10 cellular contexts compared by ENCODE assay signal in the genomic region with DNA sequence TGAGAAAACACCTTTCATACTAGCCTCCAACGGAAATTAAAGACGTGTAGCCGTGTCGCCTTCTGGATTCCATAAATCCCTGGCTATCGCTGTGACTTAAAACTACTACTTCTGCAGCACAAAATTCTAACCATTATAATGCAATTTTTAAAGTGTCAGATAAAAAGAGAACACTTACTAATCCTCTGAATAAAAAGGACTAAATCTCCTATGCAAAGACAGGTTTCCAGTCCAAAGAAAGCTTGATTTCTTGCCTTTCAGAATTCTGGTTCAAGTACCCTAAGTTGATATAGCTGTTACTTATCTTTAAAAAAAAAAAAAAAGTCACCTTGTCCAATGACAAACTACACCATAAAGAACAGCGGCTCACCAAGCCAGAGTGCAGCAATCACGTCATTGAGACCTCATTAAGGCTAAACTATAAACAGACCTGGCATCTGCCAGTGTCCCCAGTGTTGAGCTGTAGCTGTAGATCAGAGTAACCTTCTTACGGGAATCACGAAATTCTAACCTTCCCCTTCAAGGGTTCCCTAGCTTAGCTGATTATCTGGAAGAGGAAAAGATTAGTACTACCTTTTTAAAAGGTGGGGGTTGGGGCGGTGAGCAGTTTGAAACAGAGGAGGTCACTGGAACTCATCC. TPM values are rescaled to one million over a fixed set of nuclear protein-coding genes. Genes with fewer than 3 reads are reported as not detected.
DNase-seq lines count a peak whose midpoint lies in the region; ATAC-seq and TF ChIP-seq lines count a peak whose summit lies in the region.
"Had no signal": no experiment of that assay in that cellular context is flagged by ENCODE, and none has a peak within 500 bp of the region (broad histone marks: within the 10 kb centered on the region; RNA-seq: fewer than 3 reads in every experiment).

No MANE protein-coding gene starts in this region.

- H2AFZ ChIP-seq in DND-41 (ENCODE audit: low read depth, low read length) = no peak overlapping the region

- TF ChIP-seq CTCF in DND-41 (IDR thresholded peaks at IDR 0.05; ENCODE audit: borderline replicate concordance, extremely low read depth, low read length, poor library complexity, severe bottlenecking) = no peak
- no peak for TF ChIP-seq CTCF in brain (conservative IDR thresholded peaks at IDR 0.05)

- H3K36me3 ChIP-seq in DND-41 (ENCODE audit: insufficient read depth, low read length) = peaks cover 30% of the 10 kb centered on the region

- peak overlapping the region in 4 of 5 experiments; percentile 22 to 87 (median 58) for H3K27ac Mint-ChIP-seq in brain
- H3K27ac Mint-ChIP-seq in naive thymus-derived CD8-positive, alpha-beta T cell = peak overlapping the region in 3 of 10 donors; percentile 24 to 52 (median 44)
- no peak overlapping the region for H3K27ac Mint-ChIP-seq in stimulated activated memory B cell treated with anti-CD40 and anti-IgM and Interleukin-4, amounts not matched to agents 10 μg/mL and 1 μg/mL and 100 μg/mL, for 72 hours

- ATAC-seq in DND-41 (ENCODE audit: insufficient read depth, low read depth) = no peak
- no peak for ATAC-seq in naive thymus-derived CD8-positive, alpha-beta T cell
- ATAC-seq in activated CD4-positive, CD25-positive, alpha-beta regulatory T cell treated with anti-CD3 and anti-CD28 coated beads, Interleukin-2, amount 50 U/mL, for 24 hours = no peak
- no peak for ATAC-seq in stimulated activated memory B cell treated with anti-CD40 and anti-IgM and Interleukin-4, amounts not matched to agents 10 μg/mL and 1 μg/mL and 100 μg/mL, for 72 hours

- POLR2A ChIA-PET in naive thymus-derived CD8-positive, alpha-beta T cell (lab: Charles Lee) = interaction anchor here (0.6 kb wide), 1 partner anchor 82 kb away, joined by 3 read pairs; no protein-coding TSS in a partner anchor

- no peaks in the 10 kb centered on the region for H4K20me1 ChIP-seq in DND-41 (ENCODE audit: insufficient read depth, low read length)

- H3K4me2 ChIP-seq in DND-41 (ENCODE audit: insufficient read depth, low read length) = peak overlapping the region; percentile 96; the same call in 1 of the 2 replicates

- no peak overlapping the region; the same call in 1 of the 2 replicates for H3K9ac ChIP-seq in DND-41 (ENCODE audit: low read depth, low read length)

- peaks cover 21% of the 10 kb centered on the region for H3K27me3 Mint-ChIP-seq in brain
- peaks cover 0 to 7% (median 3%) of the 10 kb centered on the region in 5 donors for H3K27me3 Mint-ChIP-seq in naive thymus-derived CD8-positive, alpha-beta T cell
- H3K27me3 Mint-ChIP-seq in stimulated activated memory B cell treated with anti-CD40 and anti-IgM and Interleukin-4, amounts not matched to agents 10 μg/mL and 1 μg/mL and 100 μg/mL, for 72 hours = peaks cover 19% of the 10 kb centered on the region

- peaks cover 40% of the 10 kb centered on the region for H3K36me3 Mint-ChIP-seq in brain
- peaks cover 4 to 27% (median 5%) of the 10 kb centered on the region in 3 donors for H3K36me3 Mint-ChIP-seq in naive thymus-derived CD8-positive, alpha-beta T cell
- peaks cover 20% of the 10 kb centered on the region for H3K36me3 Mint-ChIP-seq in stimulated activated memory B cell treated with anti-CD40 and anti-IgM and Interleukin-4, amounts not matched to agents 10 μg/mL and 1 μg/mL and 100 μg/mL, for 72 hours

- peaks cover 30% of the 10 kb centered on the region for H3K79me2 ChIP-seq in DND-41 (ENCODE audit: insufficient read depth, low read length)

- peak overlapping the region; percentile 88 to 100 (median 99) for H3K4me3 Mint-ChIP-seq in brain
- H3K4me3 Mint-ChIP-seq in naive thymus-derived CD8-positive, alpha-beta T cell = peak overlapping the region in 9 of 10 donors; percentile 41 to 100 (median 81)
- no peak overlapping the region for H3K4me3 Mint-ChIP-seq in stimulated activated memory B cell treated with anti-CD40 and anti-IgM and Interleukin-4, amounts not matched to agents 10 μg/mL and 1 μg/mL and 100 μg/mL, for 72 hours

- no peaks in the 10 kb centered on the region for H3K9me3 ChIP-seq in DND-41 (ENCODE audit: insufficient read depth, low read length, severe bottlenecking)

- no peaks in the 10 kb centered on the region for H3K27me3 ChIP-seq in DND-41 (ENCODE audit: insufficient read depth, low read length, poor library complexity)

- H3K27ac ChIP-seq in DND-41 (ENCODE audit: low read length) = no peak overlapping the region

- peaks cover 35% of the 10 kb centered on the region for H3K4me1 ChIP-seq in DND-41 (ENCODE audit: insufficient read depth, low read length)

- H3K9me3 Mint-ChIP-seq in brain = peaks cover 0 to 4% (median 0%) of the 10 kb centered on the region in 5 experiments
- no peaks in the 10 kb centered on the region for H3K9me3 Mint-ChIP-seq in naive thymus-derived CD8-positive, alpha-beta T cell
- no peaks in the 10 kb centered on the region for H3K9me3 Mint-ChIP-seq in stimulated activated memory B cell treated with anti-CD40 and anti-IgM and Interleukin-4, amounts not matched to agents 10 μg/mL and 1 μg/mL and 100 μg/mL, for 72 hours

- H3K4me1 Mint-ChIP-seq in brain = peaks cover 44% of the 10 kb centered on the region
- H3K4me1 Mint-ChIP-seq in naive thymus-derived CD8-positive, alpha-beta T cell = peaks cover 21 to 37% (median 23%) of the 10 kb centered on the region in 4 donors
- H3K4me1 Mint-ChIP-seq in stimulated activated memory B cell treated with anti-CD40 and anti-IgM and Interleukin-4, amounts not matched to agents 10 μg/mL and 1 μg/mL and 100 μg/mL, for 72 hours = peaks cover 20% of the 10 kb centered on the region

- H3K4me3 ChIP-seq in DND-41 (ENCODE audit: low read depth in 1 of 2, low read length in 2 of 2) = no peak overlapping the region

- DNase-seq in DND-41 (no peak), NCI-H446 treated with DMSO at 0.1 percent for 48 hours (lab: John Stamatoyannopoulos, UW) (peak; percentile 25), NCI-H2196 (lab: John Stamatoyannopoulos, UW; ENCODE audit: unreplicated experiment) (no peak), GF-D8 (lab: John Stamatoyannopoulos, UW) (no peak)
- DNase-seq in naive thymus-derived CD8-positive, alpha-beta T cell = no peak
- DNase-seq: GDM1, T1000 had no signal

RNA-seq across cellular contexts. Expression of a gene that starts 2.2 kb away (rescaled TPM):
- 20.1 TPM for polyA plus RNA-seq in brain (ENCODE audit: insufficient read depth, low read depth, low replicate concordance)
- 10 to 100 TPM; 38.7 to 43.7 TPM for total RNA-seq in naive thymus-derived CD8-positive, alpha-beta T cell
- 10 to 100 TPM; 10.9 to 12.8 (median 12.1) TPM for polyA plus RNA-seq in naive thymus-derived CD8-positive, alpha-beta T cell

RNA-seq across cellular contexts. Expression of a gene that starts 16.0 kb away (rescaled TPM):
- not detected for polyA plus RNA-seq in brain (ENCODE audit: insufficient read depth, low read depth, low replicate concordance)
- not detected for total RNA-seq in naive thymus-derived CD8-positive, alpha-beta T cell
- not detected for polyA plus RNA-seq in naive thymus-derived CD8-positive, alpha-beta T cell

RNA-seq across cellular contexts. Expression of a gene that starts 37.3 kb away (rescaled TPM):
- not detected for polyA plus RNA-seq in brain (ENCODE audit: insufficient read depth, low read depth, low replicate concordance)
- not detected for total RNA-seq in naive thymus-derived CD8-positive, alpha-beta T cell
- not detected for polyA plus RNA-seq in naive thymus-derived CD8-positive, alpha-beta T cell
